In the genomic region with DNA sequence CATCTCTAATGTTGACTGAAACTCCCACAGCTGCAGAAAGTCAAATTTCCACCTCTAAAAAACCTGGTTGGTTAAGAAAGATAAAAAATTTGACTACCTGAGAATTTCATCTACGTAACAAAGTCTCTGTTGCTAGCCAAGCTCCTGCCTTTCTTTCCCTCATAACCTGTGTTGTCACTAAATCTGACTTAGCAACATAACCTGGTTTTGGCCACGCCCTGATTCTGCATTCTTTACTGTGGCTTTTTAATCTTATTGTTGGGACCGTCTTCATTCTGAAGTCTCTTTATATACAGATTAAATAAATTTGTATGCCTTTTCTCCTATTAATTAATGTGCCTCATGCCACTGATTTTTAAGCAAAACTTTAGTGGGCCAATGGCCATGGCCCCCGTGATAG, we compare ENCODE assay signal across 1 cellular context.
TF ChIP-seq lines count a peak whose summit lies in the region.

No MANE protein-coding gene starts in this region.

TF ChIP-seq in GM23338, 12 proteins besides CTCF, POLR2A, EP300 and RAD21:
- no peak for TF ChIP-seq POLR2AphosphoS5 (IDR thresholded peaks at IDR 0.05; ENCODE audit: low read depth)
TF ChIP-seq in GM23338: peak in this region for 0.
